Comparison of ENCODE assay signal across 32 cellular contexts in the genomic region with DNA sequence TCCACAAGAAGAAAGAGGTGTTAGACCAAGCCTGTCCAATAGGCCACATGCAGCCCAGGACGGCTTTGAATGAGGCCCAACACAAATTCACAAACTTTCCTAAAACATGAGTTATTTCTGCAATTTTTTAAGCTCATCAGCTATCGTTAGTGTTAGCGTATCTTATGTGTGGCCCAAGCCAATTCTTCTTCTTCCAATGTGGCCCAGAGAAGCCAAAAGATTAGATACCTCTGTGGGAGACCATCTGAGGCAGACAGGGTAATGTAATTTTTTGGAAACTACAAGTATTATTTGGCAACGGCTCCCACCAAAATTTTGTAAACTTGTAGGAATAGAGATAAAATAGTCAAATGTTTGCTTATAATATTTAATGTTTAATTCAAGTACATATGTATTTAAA.
"Had no signal": no experiment of that assay in that cellular context is flagged by ENCODE, and none has a peak within 500 bp of the region (broad histone marks: within the 10 kb centered on the region; RNA-seq: fewer than 3 reads in every experiment).

No MANE protein-coding gene starts in this region.

- H3K27ac Mint-ChIP-seq: activated B cell treated with CpG ODN at 0.5 μM for 24 hours; activated CD8-positive, alpha-beta T cell treated with anti-CD3 and anti-CD28 coated beads for 36 hours; activated naive CD4-positive, alpha-beta T cell treated with anti-CD3 and anti-CD28 coated beads, Interleukin-2, amount 10 ng/mL, durations not matched to agents 7 days and 5 days; activated naive CD8-positive, alpha-beta T cell; activated T-helper 2 cell treated with anti-CD3 and anti-CD28 coated beads, Interferon-gamma antibody, Interleukin-2, Interleukin-4, amounts not matched to agents 10 μg/mL and 5 μg/mL and 100 μg/mL, durations not matched to agents 14 hours and 24 hours and 36 hours; effector memory CD8-positive, alpha-beta T cell; T-helper 17 cell; T-helper 2 cell treated with Interferon-gamma antibody and Interleukin-4, amounts not matched to agents 5 μg/mL and 100 μg/mL, for 36 hours had no signal

- DNase-seq: activated B cell treated with CpG ODN at 0.5 μM for 24 hours; activated CD4-positive, alpha-beta T cell treated with anti-CD3 and anti-CD28 coated beads for 48 hours; activated CD4-positive, alpha-beta T cell treated with anti-CD3 and anti-CD28 coated beads, Interleukin-2, amount 50 U/mL, for 1 hour; activated CD4-positive, alpha-beta T cell treated with anti-CD3 and anti-CD28 coated beads, Interleukin-2, amount 50 U/mL, for 48 hours; activated CD8-positive, alpha-beta memory T cell treated with anti-CD3 and anti-CD28 coated beads for 24 hours; activated CD8-positive, alpha-beta T cell treated with anti-CD3 and anti-CD28 coated beads for 36 hours; activated effector memory CD4-positive, alpha-beta T cell treated with anti-CD3 and anti-CD28 coated beads, Interleukin-2, amount 50 U/mL, for 16 hours; activated naive CD4-positive, alpha-beta T cell treated with anti-CD3 and anti-CD28 coated beads, Interleukin-2, amount 10 ng/mL, durations not matched to agents 7 days and 5 days; activated T-cell treated with anti-CD3 and anti-CD28 coated beads, Interleukin-2, amount 50 U/mL, for 4 hours; amniotic stem cell; anterior cingulate cortex; brain microvascular endothelial cell; caudate nucleus; cortex of kidney; dermis blood vessel endothelial cell; effector CD4-positive, alpha-beta T cell; effector memory CD8-positive, alpha-beta T cell; esophagus squamous epithelium; foreskin fibroblast; head of caudate nucleus; T-helper 1 cell; T-helper 17 cell; T1000; WERI-Rb-1 had no signal

- H3K27me3 Mint-ChIP-seq: activated B cell treated with CpG ODN at 0.5 μM for 24 hours; activated CD8-positive, alpha-beta T cell treated with anti-CD3 and anti-CD28 coated beads for 36 hours; activated naive CD4-positive, alpha-beta T cell treated with anti-CD3 and anti-CD28 coated beads, Interleukin-2, amount 10 ng/mL, durations not matched to agents 7 days and 5 days; activated naive CD8-positive, alpha-beta T cell; effector memory CD8-positive, alpha-beta T cell; T-helper 17 cell had no signal

- H3K9me3 Mint-ChIP-seq: activated B cell treated with CpG ODN at 0.5 μM for 24 hours; activated CD8-positive, alpha-beta T cell treated with anti-CD3 and anti-CD28 coated beads for 36 hours; activated naive CD4-positive, alpha-beta T cell treated with anti-CD3 and anti-CD28 coated beads, Interleukin-2, amount 10 ng/mL, durations not matched to agents 7 days and 5 days; activated T-cell treated with anti-CD3 and anti-CD28 coated beads, Interleukin-2, amount 50 U/mL, for 4 hours; activated T-helper 2 cell treated with anti-CD3 and anti-CD28 coated beads, Interferon-gamma antibody, Interleukin-2, Interleukin-4, amounts not matched to agents 10 μg/mL and 5 μg/mL and 100 μg/mL, durations not matched to agents 14 hours and 24 hours and 36 hours; effector memory CD8-positive, alpha-beta T cell; T-helper 2 cell treated with Interferon-gamma antibody and Interleukin-4, amounts not matched to agents 5 μg/mL and 100 μg/mL, for 36 hours had no signal

- H3K9me3 ChIP-seq: esophagus squamous epithelium had no signal

- H3K27me3 ChIP-seq: brain microvascular endothelial cell, esophagus squamous epithelium had no signal

- H3K36me3 Mint-ChIP-seq: activated naive CD4-positive, alpha-beta T cell treated with anti-CD3 and anti-CD28 coated beads, Interleukin-2, amount 10 ng/mL, durations not matched to agents 7 days and 5 days had no signal

- H3K4me3 ChIP-seq: esophagus squamous epithelium had no signal

- H3K36me3 ChIP-seq: brain microvascular endothelial cell, WERI-Rb-1 had no signal

- H3K4me1 Mint-ChIP-seq: activated naive CD4-positive, alpha-beta T cell treated with anti-CD3 and anti-CD28 coated beads, Interleukin-2, amount 10 ng/mL, durations not matched to agents 7 days and 5 days had no signal

- FAIRE-seq: astrocyte, bronchial epithelial cell, colon had no signal

- H3K4me3 Mint-ChIP-seq: activated B cell treated with CpG ODN at 0.5 μM for 24 hours; activated CD8-positive, alpha-beta T cell treated with anti-CD3 and anti-CD28 coated beads for 36 hours; activated naive CD4-positive, alpha-beta T cell treated with anti-CD3 and anti-CD28 coated beads, Interleukin-2, amount 10 ng/mL, durations not matched to agents 7 days and 5 days; activated naive CD8-positive, alpha-beta T cell; activated T-cell treated with anti-CD3 and anti-CD28 coated beads, Interleukin-2, amount 50 U/mL, for 4 hours; effector memory CD8-positive, alpha-beta T cell; T-helper 17 cell; T-helper 2 cell treated with Interferon-gamma antibody and Interleukin-4, amounts not matched to agents 5 μg/mL and 100 μg/mL, for 36 hours had no signal

- ATAC-seq: activated CD4-positive, CD25-positive, alpha-beta regulatory T cell treated with anti-CD3 and anti-CD28 coated beads, Interleukin-2, amount 50 U/mL, for 24 hours; activated CD8-positive, alpha-beta T cell treated with anti-CD3 and anti-CD28 coated beads for 36 hours; activated T-cell treated with anti-CD3 and anti-CD28 coated beads, Interleukin-2, amount 50 U/mL, for 4 hours; effector memory CD8-positive, alpha-beta T cell; T-helper 17 cell had no signal

- H3K27ac ChIP-seq: brain microvascular endothelial cell, epithelial cell of prostate, esophagus squamous epithelium, WERI-Rb-1 had no signal
